Comparison of ENCODE assay signal across 20 cellular contexts in genomic region chr2:173957517-173957916, GRCh38. TPM values are rescaled to one million over a fixed set of nuclear protein-coding genes. Genes with fewer than 3 reads are reported as not detected.
A peak's percentile ranks its signal among the peaks of the same experiment; 100 is the strongest.
DNase-seq lines count a peak whose midpoint lies in the region; ATAC-seq and TF ChIP-seq lines count a peak whose summit lies in the region.
"Had no signal": no experiment of that assay in that cellular context is flagged by ENCODE, and none has a peak within 500 bp of the region (broad histone marks: within the 10 kb centered on the region; RNA-seq: fewer than 3 reads in every experiment).

No MANE protein-coding gene starts in this region.

- no peaks in the 10 kb centered on the region for H3K9me3 ChIP-seq in CD4-positive, alpha-beta T cell (ENCODE audit: control insufficient read depth, low read length)
- no peaks in the 10 kb centered on the region for H3K9me3 ChIP-seq in HEK293 (ENCODE audit: control insufficient read depth, insufficient read depth, low read depth, low read length)
- H3K9me3 ChIP-seq in naive thymus-derived CD4-positive, alpha-beta T cell (ENCODE audit: control insufficient read depth in 2 of 3, low read length in 3 of 3) = no peaks in the 10 kb centered on the region
- H3K9me3 ChIP-seq: BE2C, body of pancreas, suprapubic skin had no signal

- H3K9me3 Mint-ChIP-seq in CD4-positive, alpha-beta T cell = no peaks in the 10 kb centered on the region
- peaks cover 26 to 56% (median 44%) of the 10 kb centered on the region in 5 experiments for H3K9me3 Mint-ChIP-seq in brain
- no peaks in the 10 kb centered on the region for H3K9me3 Mint-ChIP-seq in naive thymus-derived CD4-positive, alpha-beta T cell

- H3K36me3 ChIP-seq in HEK293 (ENCODE audit: control insufficient read depth in 2 of 2, insufficient read depth in 1 of 2, low read length in 2 of 2) (peaks cover 18 to 47% of the 10 kb centered on the region in 2 experiments), H7 (replicated peaks; ENCODE audit: control insufficient read depth, insufficient read depth, low read length) (peaks cover 16% of the 10 kb centered on the region)
- peaks cover 5 to 27% (median 10%) of the 10 kb centered on the region in 3 experiments for H3K36me3 ChIP-seq in naive thymus-derived CD4-positive, alpha-beta T cell (ENCODE audit: control insufficient read depth in 2 of 3, insufficient read depth in 3 of 3, low read length in 3 of 3)

- H3K4me1 ChIP-seq in HEK293 (ENCODE audit: control insufficient read depth, insufficient read depth, low read length) = peaks cover 19% of the 10 kb centered on the region
- H3K4me1 ChIP-seq in naive thymus-derived CD4-positive, alpha-beta T cell (ENCODE audit: control insufficient read depth in 2 of 2, insufficient read depth in 2 of 2, low read length in 2 of 2) = peaks cover 62 to 83% of the 10 kb centered on the region in 2 donors
- H3K4me1 ChIP-seq: BE2C had no signal

- no peak overlapping the region for H3K27ac ChIP-seq in CD4-positive, alpha-beta T cell (ENCODE audit: low read depth, low read length)
- no peak overlapping the region for H3K27ac ChIP-seq in HEK293 (ENCODE audit: extremely low read depth, low read depth, low read length)
- peak overlapping the region; percentile 17 for H3K27ac ChIP-seq in naive thymus-derived CD4-positive, alpha-beta T cell (ENCODE audit: low read depth, low read length)
- no peak overlapping the region for H3K27ac ChIP-seq in caudate nucleus (ENCODE audit: low read depth, low read length)
- H3K27ac ChIP-seq: body of pancreas, left ventricle myocardium inferior, suprapubic skin had no signal

- H3K4me3 ChIP-seq in HEK293 (ENCODE audit: low read depth, low read length) (no peak overlapping the region), H7 (ENCODE audit: insufficient read depth, low read depth, low read length) (no peak overlapping the region)
- H3K4me3 ChIP-seq in naive thymus-derived CD4-positive, alpha-beta T cell (ENCODE audit: low read length) = peak overlapping the region; percentile 2
- H3K4me3 ChIP-seq: body of pancreas, left ventricle myocardium inferior, suprapubic skin had no signal

- intact Hi-C loops in CD4-positive, alpha-beta T cell (cut with DNase I, micrococcal nuclease) = no loop called here
- intact Hi-C loops in naive thymus-derived CD4-positive, alpha-beta T cell (cut with micrococcal nuclease) = loop anchor here in 1 of 2 donors (2.0 kb wide), 1 partner anchor 15 kb away; no protein-coding TSS in a partner anchor

- H3K27me3 ChIP-seq in CD4-positive, alpha-beta T cell (ENCODE audit: control insufficient read depth, insufficient read depth, low read length) = no peaks in the 10 kb centered on the region
- no peaks in the 10 kb centered on the region for H3K27me3 ChIP-seq in naive thymus-derived CD4-positive, alpha-beta T cell (ENCODE audit: control insufficient read depth in 2 of 2, insufficient read depth in 2 of 2, low read length in 2 of 2)
- no peaks in the 10 kb centered on the region for H3K27me3 ChIP-seq in H7 (ENCODE audit: control insufficient read depth, insufficient read depth, low read length)
- H3K27me3 ChIP-seq: BE2C, body of pancreas, suprapubic skin had no signal

- peaks cover 99% of the 10 kb centered on the region for H3K4me1 Mint-ChIP-seq in CD4-positive, alpha-beta T cell (ENCODE audit: low read depth)
- H3K4me1 Mint-ChIP-seq in brain = peaks cover 86% of the 10 kb centered on the region
- peaks cover 66 to 100% (median 91%) of the 10 kb centered on the region in 7 donors for H3K4me1 Mint-ChIP-seq in naive thymus-derived CD4-positive, alpha-beta T cell

- H3K4me3 Mint-ChIP-seq in CD4-positive, alpha-beta T cell = peak overlapping the region; percentile 80
- H3K4me3 Mint-ChIP-seq in brain = peak overlapping the region; percentile 11 to 80 (median 46)
- peak overlapping the region; percentile 39 to 99 (median 76) for H3K4me3 Mint-ChIP-seq in naive thymus-derived CD4-positive, alpha-beta T cell
- H3K4me3 Mint-ChIP-seq: nephron progenitor cell had no signal

- no peak for TF ChIP-seq CTCF in CD4-positive, alpha-beta T cell (IDR thresholded peaks at IDR 0.05)
- no peak for TF ChIP-seq CTCF in HEK293 (tag by site-specific recombination; IDR thresholded peaks at IDR 0.05)
- TF ChIP-seq CTCF in brain (conservative IDR thresholded peaks at IDR 0.05) = no peak

- no peaks in the 10 kb centered on the region for H3K27me3 Mint-ChIP-seq in CD4-positive, alpha-beta T cell
- peaks cover 3% of the 10 kb centered on the region for H3K27me3 Mint-ChIP-seq in brain
- H3K27me3 Mint-ChIP-seq in naive thymus-derived CD4-positive, alpha-beta T cell = no peaks in the 10 kb centered on the region

- H3K36me3 Mint-ChIP-seq in CD4-positive, alpha-beta T cell (ENCODE audit: low read depth) = peaks cover 88% of the 10 kb centered on the region
- H3K36me3 Mint-ChIP-seq in brain = peaks cover 97% of the 10 kb centered on the region
- peaks cover 14 to 52% (median 42%) of the 10 kb centered on the region in 5 donors for H3K36me3 Mint-ChIP-seq in naive thymus-derived CD4-positive, alpha-beta T cell

- POLR2A ChIA-PET in CD4-positive, alpha-beta T cell (lab: Charles Lee) = no interaction called here
- POLR2A ChIA-PET in HEK293 (lab: Yijun Ruan, JAX) = no interaction called here
- POLR2A ChIA-PET in naive thymus-derived CD4-positive, alpha-beta T cell (lab: Charles Lee) = no interaction called here

- H3K27ac Mint-ChIP-seq in CD4-positive, alpha-beta T cell = peak overlapping the region; percentile 98
- H3K27ac Mint-ChIP-seq in brain = peak overlapping the region in 2 of 5 experiments; percentile 35 to 78
- peak overlapping the region in 4 of 9 donors; percentile 23 to 77 (median 35) for H3K27ac Mint-ChIP-seq in naive thymus-derived CD4-positive, alpha-beta T cell
- H3K27ac Mint-ChIP-seq: nephron progenitor cell had no signal

- CTCF ChIA-PET in CD4-positive, alpha-beta T cell (lab: Charles Lee) = no interaction called here
- CTCF ChIA-PET in HEK293 (lab: Yijun Ruan, JAX) = interaction anchor here (0.5 kb wide), 1 partner anchor 508 kb away, joined by 3 read pairs; no protein-coding TSS in a partner anchor
- CTCF ChIA-PET in naive thymus-derived CD4-positive, alpha-beta T cell (lab: Charles Lee) = no interaction called here

- no peak for DNase-seq in CD4-positive, alpha-beta T cell
- no peak for DNase-seq in naive thymus-derived CD4-positive, alpha-beta T cell
- no peak for DNase-seq in mucosa of gallbladder (ENCODE audit: low spot score)
- no peak for DNase-seq in caudate nucleus (lab: John Stamatoyannopoulos, UW)
- DNase-seq in H7 = no peak
- DNase-seq in NCI-H524 treated with DMSO at 0.1 percent for 48 hours (lab: John Stamatoyannopoulos, UW) = no peak
- DNase-seq: activated CD4-positive, alpha-beta T cell treated with anti-CD3 and anti-CD28 coated beads, Interleukin-2, amount 50 U/mL, for 4 hours; BE2C; body of pancreas; DMS79; effector CD4-positive, alpha-beta T cell; left ventricle myocardium inferior; MM.1S; NCI-H1930; NCI-H524; nephron progenitor cell had no signal

- no peak for ATAC-seq in CD4-positive, alpha-beta T cell (ENCODE audit: poor library complexity)
- ATAC-seq in naive thymus-derived CD4-positive, alpha-beta T cell = no peak
- ATAC-seq: body of pancreas, PC-3 had no signal

TF ChIP-seq in HEK293, 187 proteins besides CTCF, POLR2A, EP300 and RAD21 (continues in another document):
- no peak; the same call in 1 of the 2 replicates for TF ChIP-seq MZF1 (tag by site-specific recombination; IDR thresholded peaks at IDR 0.05; ENCODE audit: borderline replicate concordance)
- 0 out of 2 replicates have a peak, but pooled peaks have one; percentile 32 for TF ChIP-seq ZXDB (tag by site-specific recombination; IDR thresholded peaks at IDR 0.05)
- no peak for TF ChIP-seq ZNF280D (tag by site-specific recombination; IDR thresholded peaks at IDR 0.05)
- TF ChIP-seq ZNF274 (IDR thresholded peaks at IDR 0.05; ENCODE audit: low read length) = no peak
- TF ChIP-seq ZNF274 (tag by site-specific recombination; IDR thresholded peaks at IDR 0.05; ENCODE audit: borderline replicate concordance) = no peak
- TF ChIP-seq PRDM1 (tag by site-specific recombination; IDR thresholded peaks at IDR 0.05) = no peak

RNA-seq across cellular contexts. Expression of gene SP3, which starts 7.7 kb away (rescaled TPM):
- 100 to 1,000 TPM; 159 to 166 TPM for total RNA-seq in CD4-positive, alpha-beta T cell
- 21.2 TPM for polyA plus RNA-seq in brain (ENCODE audit: insufficient read depth, low read depth, low replicate concordance)
- total RNA-seq in naive thymus-derived CD4-positive, alpha-beta T cell = 100 to 1,000 TPM; 108 to 158 (median 131) TPM
- polyA plus RNA-seq in naive thymus-derived CD4-positive, alpha-beta T cell = 100 to 1,000 TPM in 1 of 2 donors, 10 to 100 TPM in 1; 82.6 to 108 TPM
- total RNA-seq in mucosa of gallbladder = 66.0 TPM
- 107 and 129 TPM in 2 replicates for total RNA-seq in H7 (2014; rRNA removed; shearing (Covaris generic))
